In genomic region chr2:114661926-114662670, GRCh38 we compare ENCODE assay signal across 1 cellular context.
TF ChIP-seq lines count a peak whose summit lies in the region.

No MANE protein-coding gene starts in this region.

TF ChIP-seq in H1, 55 proteins besides CTCF, POLR2A, EP300 and RAD21:
- TF ChIP-seq PHF8 (conservative IDR thresholded peaks at IDR 0.05; ENCODE audit: low read depth, low read length) (0 out of 2 replicates have a peak, but pooled peaks have one; percentile 22), MAX (IDR thresholded peaks at IDR 0.05) (peak; percentile 24; the same call in 1 of the 2 replicates), CEBPB (IDR thresholded peaks at IDR 0.05; ENCODE audit: low read depth, low read length) (no peak), FOSL1 (IDR thresholded peaks at IDR 0.05; ENCODE audit: insufficient read depth, low read depth, low read length) (no peak), E2F6 (IDR thresholded peaks at IDR 0.05) (peak; percentile 65; the same call in 1 of the 2 replicates), JUN (IDR thresholded peaks at IDR 0.05; ENCODE audit: low read depth, low read length) (no peak), KDM4A (IDR thresholded peaks at IDR 0.05; ENCODE audit: low read depth, low read length, severe bottlenecking) (peak; percentile 92)
